Comparison of ENCODE assay signal across 15 cellular contexts in genomic region chr2:32067549-32067948, GRCh38. TPM values are rescaled to one million over a fixed set of nuclear protein-coding genes. Genes with fewer than 3 reads are reported as not detected.
DNase-seq lines count a peak whose midpoint lies in the region; TF ChIP-seq lines count a peak whose summit lies in the region.
"Had no signal": no experiment of that assay in that cellular context is flagged by ENCODE, and none has a peak within 500 bp of the region (broad histone marks: within the 10 kb centered on the region; RNA-seq: fewer than 3 reads in every experiment).

No MANE protein-coding gene starts in this region.

- H3K79me2 ChIP-seq in Loucy (ENCODE audit: insufficient read depth, low read length) = peaks cover 62% of the 10 kb centered on the region

- DNase-seq in neural crest cell (ENCODE audit: low read depth, low spot score) = no peak
- no peak for DNase-seq in NCI-H187 (lab: John Stamatoyannopoulos, UW)
- DNase-seq in RPMI8226 = no peak
- no peak for DNase-seq in NOMO-1 treated with DMSO at 0.1 percent for 48 hours (lab: John Stamatoyannopoulos, UW; ENCODE audit: unreplicated experiment)
- DNase-seq: CD8-positive, alpha-beta memory T cell; COR-L47; DMS 273 treated with DMSO at 0.1 percent for 48 hours; DMS53; DND-41; GM23248 had no signal

- no peaks in the 10 kb centered on the region for H3K27me3 ChIP-seq in Loucy (ENCODE audit: insufficient read depth, low read length, poor library complexity, severe bottlenecking)
- H3K27me3 ChIP-seq: BLaER1 treated with 17β-estradiol and CSF1 and Interleukin-3, amounts not matched to agents 10 nM and 100 nM had no signal

- peak overlapping the region; percentile 87 for H3K4me2 ChIP-seq in Loucy (ENCODE audit: low read depth, low read length, poor library complexity, severe bottlenecking)

- no peaks in the 10 kb centered on the region for H3F3A ChIP-seq in Loucy (ENCODE audit: low read depth)

- H3K4me1 Mint-ChIP-seq in brain (peaks cover 66% of the 10 kb centered on the region), neural crest cell (peaks cover 21% of the 10 kb centered on the region)

- H3K36me3 ChIP-seq in Loucy (ENCODE audit: insufficient read depth, low read length) = no peaks in the 10 kb centered on the region
- H3K36me3 ChIP-seq: HAP-1 had no signal

- peaks cover 13% of the 10 kb centered on the region for H4K20me1 ChIP-seq in Loucy (ENCODE audit: insufficient read depth, low read length, poor library complexity, severe bottlenecking)

- H3K9ac ChIP-seq in Loucy (ENCODE audit: low read depth, low read length, poor library complexity, severe bottlenecking) = no peak overlapping the region
- H3K9ac ChIP-seq: BLaER1 treated with 17β-estradiol and CSF1 and Interleukin-3, amounts not matched to agents 10 nM and 100 nM; GM23248 had no signal

- H3K9me3 ChIP-seq in Loucy (ENCODE audit: insufficient read depth, low read depth, low read length) = no peaks in the 10 kb centered on the region
- H3K9me3 ChIP-seq: BLaER1 treated with 17β-estradiol and CSF1 and Interleukin-3, amounts not matched to agents 10 nM and 100 nM; HAP-1 had no signal

- no peak overlapping the region for H3K4me3 ChIP-seq in Loucy (ENCODE audit: low read length, poor library complexity, severe bottlenecking)
- H3K4me3 ChIP-seq: BLaER1 treated with 17β-estradiol and CSF1 and Interleukin-3, amounts not matched to agents 10 nM and 100 nM; GM23248; HAP-1 had no signal

- H3K9me3 Mint-ChIP-seq in brain (peaks cover 0 to 2% (median 0%) of the 10 kb centered on the region in 5 experiments), neural crest cell (no peaks in the 10 kb centered on the region)
- H3K9me3 Mint-ChIP-seq: CD8-positive, alpha-beta memory T cell had no signal

- H3K27me3 Mint-ChIP-seq in brain = no peaks in the 10 kb centered on the region
- H3K27me3 Mint-ChIP-seq in neural crest cell (ENCODE audit: low read depth) = no peaks in the 10 kb centered on the region
- H3K27me3 Mint-ChIP-seq: B cell; CD8-positive, alpha-beta memory T cell had no signal

- H3K36me3 Mint-ChIP-seq in brain (peaks cover 39% of the 10 kb centered on the region), neural crest cell (ENCODE audit: low read depth) (no peaks in the 10 kb centered on the region)

- H3K4me3 Mint-ChIP-seq in brain (peak overlapping the region in 3 of 5 experiments; percentile 20 to 56 (median 27)), neural crest cell (peak overlapping the region; percentile 51)
- H3K4me3 Mint-ChIP-seq: B cell had no signal

- peaks cover 33% of the 10 kb centered on the region for H3K4me1 ChIP-seq in Loucy (ENCODE audit: insufficient read depth, low read length, poor library complexity, severe bottlenecking)

- H3K27ac Mint-ChIP-seq in brain (no peak overlapping the region), neural crest cell (ENCODE audit: unreplicated experiment) (no peak overlapping the region)
- H3K27ac Mint-ChIP-seq: B cell; CD8-positive, alpha-beta memory T cell had no signal

- H2AFZ ChIP-seq in Loucy (ENCODE audit: low read length) = no peak overlapping the region
- H2AFZ ChIP-seq: GM23248 had no signal

- TF ChIP-seq CTCF in Loucy (conservative IDR thresholded peaks at IDR 0.05; ENCODE audit: low read length) (no peak), brain (conservative IDR thresholded peaks at IDR 0.05) (no peak), neural crest cell (conservative IDR thresholded peaks at IDR 0.05) (no peak)

- H3K9me2 ChIP-seq in Loucy (replicated peaks; ENCODE audit: low read depth, low read length) = no peaks in the 10 kb centered on the region

RNA-seq across cellular contexts. Expression of gene SPAST, which starts 4.2 kb away (rescaled TPM):
- 13.3 TPM for polyA plus RNA-seq in brain (ENCODE audit: insufficient read depth, low read depth, low replicate concordance)
- 34.1 and 34.6 TPM in 2 replicates for total RNA-seq in neural crest cell

RNA-seq across cellular contexts. Expression of gene DPY30, which starts 27.9 kb away (rescaled TPM):
- 108 TPM for polyA plus RNA-seq in brain (ENCODE audit: insufficient read depth, low read depth, low replicate concordance)
- 84.5 and 85.1 TPM in 2 replicates for total RNA-seq in neural crest cell

RNA-seq across cellular contexts. Expression of gene MEMO1, which starts 56.7 kb away (rescaled TPM):
- 13.0 TPM for polyA plus RNA-seq in brain (ENCODE audit: insufficient read depth, low read depth, low replicate concordance)
- 51.3 and 55.3 TPM in 2 replicates for total RNA-seq in neural crest cell
